In the genomic region with DNA sequence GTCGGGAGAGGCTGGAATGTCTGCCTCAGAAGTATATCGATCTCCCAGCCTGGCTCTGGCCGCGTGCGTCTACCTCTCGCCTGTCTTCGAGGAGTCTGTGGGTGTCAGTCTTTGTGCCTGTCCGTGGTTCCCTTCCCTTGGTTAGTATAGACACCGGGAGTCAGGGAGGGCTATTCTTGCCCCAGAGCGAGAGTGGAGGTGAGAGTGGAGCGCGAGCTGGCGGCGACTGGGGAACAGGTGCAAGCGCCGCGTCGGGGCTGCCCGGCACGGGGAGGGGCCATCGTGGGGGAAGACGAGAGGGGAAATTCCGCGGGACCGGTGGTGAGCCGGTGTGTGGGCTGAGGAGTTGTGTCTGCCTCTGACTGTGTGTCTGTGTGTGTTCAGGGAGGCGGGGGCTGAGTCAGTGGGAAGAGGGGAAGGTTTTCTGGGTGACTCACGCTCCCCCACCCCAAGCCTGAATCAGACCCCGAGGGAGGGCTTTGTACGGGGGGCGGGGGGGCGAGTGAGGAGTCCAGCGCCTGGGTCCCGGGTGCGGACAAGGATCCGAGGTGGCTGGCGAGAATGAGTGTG, we compare ENCODE assay signal across 8 cellular contexts. TPM values are rescaled to one million over a fixed set of nuclear protein-coding genes. Genes with fewer than 3 reads are reported as not detected.
DNase-seq lines count a peak whose midpoint lies in the region; ATAC-seq and TF ChIP-seq lines count a peak whose summit lies in the region.

No MANE protein-coding gene starts in this region.

- peak; percentile 57 to 59 for TF ChIP-seq POLR2A in Peyer's patch (IDR thresholded peaks at IDR 0.05)
- peak in 1 of 2 donors; percentile 35 for TF ChIP-seq POLR2A in gastroesophageal sphincter (IDR thresholded peaks at IDR 0.05)

- peaks cover 0 to 52% (median 20%) of the 10 kb centered on the region in 4 donors for H3K4me1 ChIP-seq in Peyer's patch
- H3K4me1 ChIP-seq in gastroesophageal sphincter: peaks cover 6 to 81% (median 36%) of the 10 kb centered on the region in 3 donors

- peaks cover 0 to 30% (median 0%) of the 10 kb centered on the region in 3 donors for H3K36me3 ChIP-seq in Peyer's patch
- H3K36me3 ChIP-seq in gastroesophageal sphincter: peaks cover 0 to 37% of the 10 kb centered on the region in 2 donors

- H3K27me3 ChIP-seq in Peyer's patch (no peaks in the 10 kb centered on the region), gastroesophageal sphincter (no peaks in the 10 kb centered on the region)

- no peak for TF ChIP-seq EP300 in gastroesophageal sphincter (IDR thresholded peaks at IDR 0.05)

- H3K4me3 ChIP-seq in Peyer's patch (peak overlapping the region; percentile 72 to 80 (median 79)), gastroesophageal sphincter (peak overlapping the region; percentile 68 to 84)

- H3K9me3 ChIP-seq in Peyer's patch (no peaks in the 10 kb centered on the region), gastroesophageal sphincter (no peaks in the 10 kb centered on the region)

- peak; percentile 37 for ATAC-seq in HG02642 (IDR thresholded peaks at IDR 0.05; ENCODE audit: poor library complexity, unreplicated experiment)
- peak; percentile 17 for ATAC-seq in gastroesophageal sphincter

- H3K27ac ChIP-seq in Peyer's patch: peak overlapping the region; percentile 97 to 100 (median 97)
- H3K27ac ChIP-seq in gastroesophageal sphincter: peak overlapping the region; percentile 78 to 99 (median 94)
- H3K27ac ChIP-seq in temporal lobe (ENCODE audit: low read depth, low read length): peak overlapping the region; percentile 90

- 0% methylated on average over 4 of the region's 37 CpGs; no CpG with 5 or more reads in 1 of the 2 donors for WGBS in gastroesophageal sphincter (ENCODE audit: low coverage in 1 of 2), 2 donors

- TF ChIP-seq CTCF in GM10266 (IDR thresholded peaks at IDR 0.05; ENCODE audit: control insufficient read depth, insufficient read depth, low read depth, missing control alignments) (peak; percentile 23), Peyer's patch (IDR thresholded peaks at IDR 0.05) (no peak), gastroesophageal sphincter (IDR thresholded peaks at IDR 0.05) (no peak)

- DNase-seq in GM10266 (ENCODE audit: extremely low spot score): peak; percentile 82
- DNase-seq in Peyer's patch: peak in 2 of 3 donors; percentile 77 to 89
- DNase-seq in activated gamma-delta T cell treated with Interleukin-2 at 50 U/mL for 16 hours: peak; percentile 85
- peak; percentile 61 for DNase-seq in occipital lobe (lab: John Stamatoyannopoulos, UW)
- DNase-seq in NOMO-1 treated with dmso at 0.1 percent for 144 hours (lab: John Stamatoyannopoulos, UW; ENCODE audit: unreplicated experiment): no peak

RNA-seq across cellular contexts. Expression of gene KDM6B, which starts 8.4 kb away (rescaled TPM):
- total RNA-seq in Peyer's patch: 10 to 100 TPM; 32.1 to 45.6 (median 36.4) TPM
- 10 to 100 TPM in 3 of 4 donors, 1 to 10 TPM in 1; 5.7 to 16.2 (median 15.6) TPM for total RNA-seq in gastroesophageal sphincter
- total RNA-seq in occipital lobe: 16.4 TPM
- total RNA-seq in temporal lobe: 16.2 TPM

RNA-seq across cellular contexts. Expression of gene TMEM88, which starts 12.4 kb away (rescaled TPM):
- total RNA-seq in Peyer's patch (10 to 100 TPM in 3 of 4 donors, 1 to 10 TPM in 1; 3.4 to 29.7 (median 12.9) TPM), gastroesophageal sphincter (10 to 100 TPM in 3 of 4 donors, 1 to 10 TPM in 1; 6.5 to 41.6 (median 29.6) TPM), occipital lobe (1.2 TPM), temporal lobe (0.49 TPM)

RNA-seq across cellular contexts. Expression of gene NAA38, which starts 14.9 kb away (rescaled TPM):
- total RNA-seq in Peyer's patch (10 to 100 TPM; 28.6 to 75.8 (median 47.8) TPM), gastroesophageal sphincter (10 to 100 TPM; 60.5 to 84.7 (median 69.8) TPM), occipital lobe (20.1 TPM), temporal lobe (25.8 TPM)

RNA-seq across cellular contexts. Expression of gene CYB5D1, which starts 15.3 kb away (rescaled TPM):
- 1 to 10 TPM; 3.3 to 5.1 (median 4.2) TPM for total RNA-seq in Peyer's patch
- 10 to 100 TPM; 12.0 to 18.7 (median 13.7) TPM for total RNA-seq in gastroesophageal sphincter
- 14.2 TPM for total RNA-seq in occipital lobe
- total RNA-seq in temporal lobe: 9.6 TPM

RNA-seq across cellular contexts. Expression of gene CHD3, which starts 46.1 kb away (rescaled TPM):
- 10 to 100 TPM; 36.1 to 99.9 (median 45.1) TPM for total RNA-seq in Peyer's patch
- total RNA-seq in gastroesophageal sphincter: 100 to 1,000 TPM in 3 of 4 donors, 10 to 100 TPM in 1; 56.7 to 134 (median 120) TPM
- 337 TPM for total RNA-seq in occipital lobe
- 285 TPM for total RNA-seq in temporal lobe
